In genomic region chr2:240995041-240995960, GRCh38 we compare ENCODE assay signal across 19 cellular contexts. TPM values are rescaled to one million over a fixed set of nuclear protein-coding genes. Genes with fewer than 3 reads are reported as not detected.
DNase-seq lines count a peak whose midpoint lies in the region; ATAC-seq and TF ChIP-seq lines count a peak whose summit lies in the region.
"Had no signal": no experiment of that assay in that cellular context is flagged by ENCODE, and none has a peak within 500 bp of the region (broad histone marks: within the 10 kb centered on the region; RNA-seq: fewer than 3 reads in every experiment).

No MANE protein-coding gene starts in this region.

- no peaks in the 10 kb centered on the region for H3K9me3 ChIP-seq in testis

- ATAC-seq in activated CD8-positive, alpha-beta memory T cell treated with anti-CD3 and anti-CD28 coated beads, Interleukin-2, amount 10 ng/mL, durations not matched to agents 7 days and 5 days = no peak
- no peak for ATAC-seq in activated B cell treated with CpG ODN at 0.5 μM for 24 hours (ENCODE audit: low read depth)
- no peak for ATAC-seq in GM18909 (IDR thresholded peaks at IDR 0.05; ENCODE audit: poor library complexity, unreplicated experiment)
- ATAC-seq: activated CD8-positive, alpha-beta T cell treated with anti-CD3 and anti-CD28 coated beads for 36 hours; activated T-helper 17 cell treated with anti-CD3 and anti-CD28 coated beads, Interleukin-2, amount 50 U/mL, for 72 hours had no signal

- no peaks in the 10 kb centered on the region for H3K9me3 Mint-ChIP-seq in activated CD8-positive, alpha-beta memory T cell treated with anti-CD3 and anti-CD28 coated beads, Interleukin-2, amount 10 ng/mL, durations not matched to agents 7 days and 5 days (ENCODE audit: low read depth)
- H3K9me3 Mint-ChIP-seq in activated B cell treated with CpG ODN at 0.5 μM for 24 hours (no peaks in the 10 kb centered on the region), nephron progenitor cell (no peaks in the 10 kb centered on the region)
- H3K9me3 Mint-ChIP-seq: activated CD8-positive, alpha-beta T cell treated with anti-CD3 and anti-CD28 coated beads for 36 hours; activated T-helper 17 cell treated with anti-CD3 and anti-CD28 coated beads, Interleukin-2, amount 50 U/mL, for 72 hours had no signal

- peaks cover 73% of the 10 kb centered on the region for H3K4me1 ChIP-seq in testis

- H3K4me3 Mint-ChIP-seq in activated CD8-positive, alpha-beta memory T cell treated with anti-CD3 and anti-CD28 coated beads, Interleukin-2, amount 10 ng/mL, durations not matched to agents 7 days and 5 days = no peak overlapping the region
- H3K4me3 Mint-ChIP-seq in activated B cell treated with CpG ODN at 0.5 μM for 24 hours = no peak overlapping the region
- H3K4me3 Mint-ChIP-seq in nephron progenitor cell = peak overlapping the region; percentile 54
- H3K4me3 Mint-ChIP-seq: activated CD8-positive, alpha-beta T cell treated with anti-CD3 and anti-CD28 coated beads for 36 hours; activated T-helper 17 cell treated with anti-CD3 and anti-CD28 coated beads, Interleukin-2, amount 50 U/mL, for 72 hours had no signal

- no peak overlapping the region for H3K4me3 ChIP-seq in testis
- H3K4me3 ChIP-seq: skin epidermis had no signal

- DNase-seq in activated CD8-positive, alpha-beta memory T cell treated with anti-CD3 and anti-CD28 coated beads, Interleukin-2, amount 50 U/mL, for 48 hours = peak; percentile 43
- DNase-seq in activated CD8-positive, alpha-beta memory T cell treated with anti-CD3 and anti-CD28 coated beads, Interleukin-2, amount 10 ng/mL, durations not matched to agents 7 days and 5 days = no peak
- peak; percentile 12 for DNase-seq in activated B cell treated with CpG ODN at 0.5 μM for 24 hours
- no peak for DNase-seq in nephron progenitor cell
- peak; percentile 20 for DNase-seq in testis
- DNase-seq in activated CD4-positive, alpha-beta T cell treated with anti-CD3 and anti-CD28 coated beads, Interleukin-2, amount 50 U/mL, for 1 hour = no peak
- DNase-seq in NCI-H1417 (lab: John Stamatoyannopoulos, UW) = no peak
- DNase-seq: activated CD8-positive, alpha-beta T cell treated with anti-CD3 and anti-CD28 coated beads for 36 hours; C1 segment of cervical spinal cord; cerebellar nuclear complex; effector memory CD4-positive, alpha-beta T cell; NCI-H1048; NCI-H2107; NCI-H524 treated with DMSO at 0.1 percent for 48 hours; SHP77; stimulated activated CD4-positive, alpha-beta T cell treated with anti-CD3 and anti-CD28 coated beads, Interleukin-4, amount 100 ng/mL, for 1 hour had no signal

- H3K27me3 Mint-ChIP-seq in activated CD8-positive, alpha-beta memory T cell treated with anti-CD3 and anti-CD28 coated beads, Interleukin-2, amount 10 ng/mL, durations not matched to agents 7 days and 5 days = peaks cover 17% of the 10 kb centered on the region
- H3K27me3 Mint-ChIP-seq in activated B cell treated with CpG ODN at 0.5 μM for 24 hours (peaks cover 23% of the 10 kb centered on the region), nephron progenitor cell (ENCODE audit: low read depth, poor library complexity) (peaks cover 21% of the 10 kb centered on the region)

- POLR2A ChIA-PET in activated B cell treated with CpG ODN at 0.5 μM for 24 hours (lab: Charles Lee) = no interaction called here

- CTCF ChIA-PET in activated CD8-positive, alpha-beta memory T cell treated with anti-CD3 and anti-CD28 coated beads, Interleukin-2, amount 10 ng/mL, durations not matched to agents 7 days and 5 days (lab: Charles Lee) = no interaction called here
- CTCF ChIA-PET in activated B cell treated with CpG ODN at 0.5 μM for 24 hours (lab: Charles Lee) = no interaction called here

- TF ChIP-seq POLR2A in testis (IDR thresholded peaks at IDR 0.05) = no peak

- peak overlapping the region; percentile 76 to 89 for H3K27ac ChIP-seq in testis

- H3K27ac Mint-ChIP-seq in activated CD8-positive, alpha-beta memory T cell treated with anti-CD3 and anti-CD28 coated beads, Interleukin-2, amount 10 ng/mL, durations not matched to agents 7 days and 5 days = no peak overlapping the region
- H3K27ac Mint-ChIP-seq in activated B cell treated with CpG ODN at 0.5 μM for 24 hours (no peak overlapping the region), nephron progenitor cell (peak overlapping the region; percentile 29)
- H3K27ac Mint-ChIP-seq: activated CD8-positive, alpha-beta T cell treated with anti-CD3 and anti-CD28 coated beads for 36 hours; activated T-helper 17 cell treated with anti-CD3 and anti-CD28 coated beads, Interleukin-2, amount 50 U/mL, for 72 hours had no signal

- WGBS in testis, 2 donors = 56 to 76% methylated on average over 14 to 23 of the region's 23 CpGs

- no peaks in the 10 kb centered on the region for H3K36me3 ChIP-seq in testis (ENCODE audit: low read depth, missing control alignments)

- intact Hi-C loops in activated B cell treated with CpG ODN at 0.5 μM for 24 hours (cut with micrococcal nuclease) (loop anchor here (5.0 kb wide), 1 partner anchor 157 kb away; the partner anchor contains the start of gene PPP1R7), testis (cut with DNase I; ENCODE audit: low total_unique reads) (loop anchor here (10.0 kb wide), 1 partner anchor 80 kb away; no protein-coding TSS in a partner anchor)

- H3K4me1 Mint-ChIP-seq in activated CD8-positive, alpha-beta memory T cell treated with anti-CD3 and anti-CD28 coated beads, Interleukin-2, amount 10 ng/mL, durations not matched to agents 7 days and 5 days = peaks cover 2% of the 10 kb centered on the region
- H3K4me1 Mint-ChIP-seq in activated B cell treated with CpG ODN at 0.5 μM for 24 hours (no peaks in the 10 kb centered on the region), nephron progenitor cell (peaks cover 65% of the 10 kb centered on the region)

- TF ChIP-seq CTCF in activated B cell treated with CpG ODN at 0.5 μM for 24 hours (IDR thresholded peaks at IDR 0.05) = no peak
- no peak for TF ChIP-seq CTCF in nephron progenitor cell (IDR thresholded peaks at IDR 0.05)
- TF ChIP-seq CTCF in testis (IDR thresholded peaks at IDR 0.05) = no peak

- no peaks in the 10 kb centered on the region for H3K36me3 Mint-ChIP-seq in activated CD8-positive, alpha-beta memory T cell treated with anti-CD3 and anti-CD28 coated beads, Interleukin-2, amount 10 ng/mL, durations not matched to agents 7 days and 5 days
- H3K36me3 Mint-ChIP-seq in activated B cell treated with CpG ODN at 0.5 μM for 24 hours (ENCODE audit: low read depth) (no peaks in the 10 kb centered on the region), nephron progenitor cell (ENCODE audit: low read depth) (no peaks in the 10 kb centered on the region)

- H3K27me3 ChIP-seq in testis = no peaks in the 10 kb centered on the region

RNA-seq across cellular contexts. Expression of gene SNED1, which starts 3.1 kb away (rescaled TPM):
- 1 to 10 TPM; 3.6 to 4.6 TPM for total RNA-seq in activated CD8-positive, alpha-beta memory T cell treated with anti-CD3 and anti-CD28 coated beads, Interleukin-2, amount 10 ng/mL, durations not matched to agents 7 days and 5 days
- total RNA-seq in activated B cell treated with CpG ODN at 0.5 μM for 24 hours (44.7 and 59.8 TPM in 2 replicates), testis (100 to 1,000 TPM in 1 of 2 donors, 10 to 100 TPM in 1; 82.7 to 107 TPM)
- 15.8 TPM for polyA plus RNA-seq in testis (ENCODE audit: insufficient read depth, low read depth, low replicate concordance)

Comparison
In these comparisons a context has a peak if more than half of its experiments do, and no peak if none do; other contexts are left out.
1. DNase-seq: peak in activated CD8-positive, alpha-beta memory T cell treated with anti-CD3 and anti-CD28 coated beads, Interleukin-2, amount 50 U/mL, for 48 hours (single experiment), activated B cell treated with CpG ODN at 0.5 μM for 24 hours (single experiment) and testis (single experiment); none in activated CD8-positive, alpha-beta memory T cell treated with anti-CD3 and anti-CD28 coated beads, Interleukin-2, amount 10 ng/mL, durations not matched to agents 7 days and 5 days (single experiment), nephron progenitor cell (single experiment), activated CD4-positive, alpha-beta T cell treated with anti-CD3 and anti-CD28 coated beads, Interleukin-2, amount 50 U/mL, for 1 hour (single experiment) and NCI-H1417 (0 of 3).